In genomic region chr13:60976367-60976766, GRCh38 we compare ENCODE assay signal across 7 cellular contexts.
"Had no signal": no experiment of that assay in that cellular context is flagged by ENCODE, and none has a peak within 500 bp of the region (broad histone marks: within the 10 kb centered on the region; RNA-seq: fewer than 3 reads in every experiment).

No MANE protein-coding gene starts in this region.

- H3K4me3 ChIP-seq: GM23248, HAP-1 had no signal

- H3K4me1 ChIP-seq: HAP-1 had no signal

- ATAC-seq: HCT116 had no signal

- H3K27ac ChIP-seq: GM23248 had no signal

- H3K36me3 ChIP-seq: HAP-1 had no signal

- DNase-seq: GM23248, GOT3, H7, HFFc6, IMR-90 had no signal

- H3K9me3 ChIP-seq: HAP-1 had no signal
